8 cellular contexts compared by ENCODE assay signal in the genomic region with DNA sequence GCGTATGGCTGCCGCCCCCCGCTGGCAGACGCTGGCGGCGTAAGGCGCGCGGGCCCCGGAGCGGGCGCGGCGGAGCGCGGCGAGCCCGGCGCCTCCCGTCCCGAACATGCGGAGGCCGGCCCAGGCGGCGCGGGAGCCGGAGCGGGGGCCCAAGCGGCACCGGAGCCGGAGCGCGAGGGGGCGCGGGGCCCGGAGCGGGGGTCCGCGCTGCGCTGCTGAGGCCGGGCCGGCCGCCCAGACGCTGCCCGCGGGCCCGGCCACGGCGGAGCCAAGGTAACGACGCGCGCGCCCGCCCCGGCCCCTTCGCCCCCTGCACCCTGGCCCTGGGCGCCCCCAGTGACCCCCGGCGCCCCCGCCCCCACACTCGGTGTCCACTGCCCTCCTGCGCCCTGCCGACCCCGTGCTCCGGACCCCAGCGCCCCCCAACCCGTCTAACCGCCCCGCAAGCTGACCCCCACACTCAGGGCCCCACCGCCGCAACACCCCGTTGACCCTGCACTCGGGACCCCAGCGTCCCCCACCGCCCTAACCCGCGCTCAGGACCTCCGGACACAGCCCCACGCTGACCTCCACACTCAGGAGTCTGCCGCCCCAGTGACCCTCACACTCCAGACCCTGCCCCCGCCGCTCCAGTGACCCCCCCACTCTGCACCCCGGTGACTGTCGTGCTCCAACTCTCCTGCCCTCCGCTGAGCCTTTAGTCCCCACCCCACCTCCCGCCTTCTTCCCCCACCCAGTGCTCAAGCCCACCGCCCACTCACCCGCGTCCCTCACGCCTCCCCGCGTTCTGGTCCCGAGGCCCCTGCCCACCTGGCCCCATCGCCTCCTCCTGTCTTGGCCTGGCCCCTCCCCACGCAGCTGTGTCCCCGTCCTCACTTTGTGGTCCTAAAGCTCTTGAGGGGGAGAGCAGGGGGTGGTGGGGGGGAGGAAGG. TPM values are rescaled to one million over a fixed set of nuclear protein-coding genes. Genes with fewer than 3 reads are reported as not detected.
DNase-seq lines count a peak whose midpoint lies in the region; ATAC-seq and TF ChIP-seq lines count a peak whose summit lies in the region.

A gene (plus strand): TSS at position 27 of the 932 bp plus-strand sequence. CDS start 28,601 bp downstream, outside the sequence.

- H3K4me1 Mint-ChIP-seq in naive thymus-derived CD4-positive, alpha-beta T cell, result peaks cover 27 to 40% (median 30%) of the 10 kb centered on the region in 7 donors

- H3K4me3 ChIP-seq in GM23248, result peak within 1 kb of the TSS; percentile 96
- H3K4me3 ChIP-seq in SK-N-SH (ENCODE audit: low read depth in 2 of 2, low read length in 1 of 2), result peak within 1 kb of the TSS; percentile 56 to 90
- H3K4me3 ChIP-seq in naive thymus-derived CD4-positive, alpha-beta T cell (ENCODE audit: low read length), result peak within 1 kb of the TSS; percentile 94

- H2AFZ ChIP-seq in GM23248 (peak within 1 kb of the TSS; percentile 70), SK-N-SH (ENCODE audit: low read depth) (peak within 1 kb of the TSS; percentile 52)

- H3K9me3 ChIP-seq in GM23248 (ENCODE audit: low read depth), result no peaks in the 10 kb centered on the region
- H3K9me3 ChIP-seq in SK-N-SH, result no peaks in the 10 kb centered on the region
- H3K9me3 ChIP-seq in naive thymus-derived CD4-positive, alpha-beta T cell (ENCODE audit: control insufficient read depth in 2 of 3, low read length in 3 of 3), result no peaks in the 10 kb centered on the region

- intact Hi-C loops in naive thymus-derived CD4-positive, alpha-beta T cell (cut with micrococcal nuclease), result loop anchor here (1.0 to 2.0 kb wide), 6 partner anchors 12 to 209 kb away; a partner anchor contains a TSS

- H3K4me2 ChIP-seq in GM23248 (ENCODE audit: unreplicated experiment), result peak within 1 kb of the TSS; percentile 94
- peak within 1 kb of the TSS; percentile 97 for H3K4me2 ChIP-seq in SK-N-SH

- no peak for ATAC-seq in naive thymus-derived CD4-positive, alpha-beta T cell

- peaks cover 15% of the 10 kb centered on the region for H3F3A ChIP-seq in GM23248 (ENCODE audit: insufficient read depth)
- H3F3A ChIP-seq in SK-N-SH (replicated peaks; ENCODE audit: insufficient read depth), result peaks cover 15% of the 10 kb centered on the region

- H3K9ac ChIP-seq in GM23248, result peak within 1 kb of the TSS; percentile 98
- peak within 1 kb of the TSS; percentile 87 for H3K9ac ChIP-seq in SK-N-SH

- CTCF ChIA-PET in SK-N-SH (lab: Yijun Ruan, JAX), result interaction anchor here (1.0 to 2.4 kb wide), 8 partner anchors 11 to 375 kb away, joined by 3 to 7 read pairs (median 4); no protein-coding TSS in a partner anchor
- CTCF ChIA-PET in naive thymus-derived CD4-positive, alpha-beta T cell (lab: Charles Lee), result no interaction called here

- peaks cover 0 to 3% (median 0%) of the 10 kb centered on the region in 11 donors for H3K9me3 Mint-ChIP-seq in naive thymus-derived CD4-positive, alpha-beta T cell

- POLR2A ChIA-PET in SK-N-SH (lab: Yijun Ruan, JAX), result no interaction called here
- POLR2A ChIA-PET in naive thymus-derived CD4-positive, alpha-beta T cell (lab: Charles Lee), result interaction anchor here (0.6 to 1.8 kb wide), 8 partner anchors 48 to 672 kb away, joined by 3 to 6 read pairs (median 4); a partner anchor contains a TSS

- peaks cover 52% of the 10 kb centered on the region for H3K79me2 ChIP-seq in GM23248 (ENCODE audit: insufficient read depth)
- H3K79me2 ChIP-seq in SK-N-SH (ENCODE audit: insufficient read depth), result peaks cover 52% of the 10 kb centered on the region

- H3K27me3 ChIP-seq in GM23248 (replicated peaks; ENCODE audit: insufficient read depth), result no peaks in the 10 kb centered on the region
- H3K27me3 ChIP-seq in SK-N-SH (ENCODE audit: insufficient read depth), result no peaks in the 10 kb centered on the region
- H3K27me3 ChIP-seq in naive thymus-derived CD4-positive, alpha-beta T cell (ENCODE audit: control insufficient read depth in 2 of 2, insufficient read depth in 2 of 2, low read length in 2 of 2), result no peaks in the 10 kb centered on the region

- H4K20me1 ChIP-seq in GM23248 (ENCODE audit: insufficient read depth) (no peaks in the 10 kb centered on the region), SK-N-SH (ENCODE audit: insufficient read depth) (peaks cover 39% of the 10 kb centered on the region)

- peaks cover 0 to 13% (median 0%) of the 10 kb centered on the region in 5 donors for H3K36me3 Mint-ChIP-seq in naive thymus-derived CD4-positive, alpha-beta T cell

- TF ChIP-seq EP300 in SK-N-SH (IDR thresholded peaks at IDR 0.05; ENCODE audit: borderline replicate concordance in 1 of 2, low read depth in 1 of 2, low read length in 1 of 2), result no peak

- 1% methylated on average over 15 to 29 of the region's 97 CpGs for WGBS in GM23248 (ENCODE audit: low coverage in 1 of 2, low lambda C conversion rate in 2 of 2, missing lambda C conversion rate in 2 of 2), 2 experiments
- 2% methylated on average over 35 of the region's 97 CpGs for WGBS in SK-N-SH (ENCODE audit: low lambda C conversion rate)

- in situ Hi-C loops in GM23248 (cut with MboI), result no loop called here
- in situ Hi-C loops in endometrial microvascular endothelial cells (cut with HindIII; ENCODE audit: inconsistent ontology term, low pct_unique_long_range_greater_than_20kb, low sequenced_read_pairs), result no loop called here

- H3K36me3 ChIP-seq in GM23248 (ENCODE audit: low read depth) (no peaks in the 10 kb centered on the region), SK-N-SH (replicated peaks in 1 of 2; ENCODE audit: control insufficient read depth in 1 of 2, insufficient read depth in 2 of 2, low read length in 1 of 2) (no peaks in the 10 kb centered on the region)
- H3K36me3 ChIP-seq in naive thymus-derived CD4-positive, alpha-beta T cell (ENCODE audit: control insufficient read depth in 2 of 3, insufficient read depth in 3 of 3, low read length in 3 of 3), result peaks cover 0 to 11% (median 0%) of the 10 kb centered on the region in 3 experiments

- peak within 1 kb of the TSS; percentile 90 to 100 (median 98) for H3K27ac Mint-ChIP-seq in naive thymus-derived CD4-positive, alpha-beta T cell

- H3K4me1 ChIP-seq in GM23248 (ENCODE audit: insufficient read depth) (peaks cover 13% of the 10 kb centered on the region), SK-N-SH (ENCODE audit: control insufficient read depth in 1 of 2, insufficient read depth in 2 of 2, low read depth in 1 of 2, low read length in 1 of 2) (peaks cover 6 to 27% of the 10 kb centered on the region in 2 experiments; a peak in 3 of 4 replicates)
- H3K4me1 ChIP-seq in naive thymus-derived CD4-positive, alpha-beta T cell (ENCODE audit: control insufficient read depth in 2 of 2, insufficient read depth in 2 of 2, low read length in 2 of 2), result peaks cover 21 to 26% of the 10 kb centered on the region in 2 donors

- H3K27ac ChIP-seq in C4-2B, result peak within 1 kb of the TSS; percentile 80
- peak within 1 kb of the TSS; percentile 99 for H3K27ac ChIP-seq in GM23248
- peak within 1 kb of the TSS; percentile 92 to 94 for H3K27ac ChIP-seq in SK-N-SH (ENCODE audit: low read depth in 2 of 2, low read length in 1 of 2)
- peak within 1 kb of the TSS; percentile 98 for H3K27ac ChIP-seq in naive thymus-derived CD4-positive, alpha-beta T cell (ENCODE audit: low read depth, low read length)

- no peak for TF ChIP-seq RAD21 in SK-N-SH (IDR thresholded peaks at IDR 0.05; ENCODE audit: low read length)

- DNase-seq in GM23248, result peak; percentile 37
- DNase-seq in SK-N-SH, result no peak
- peak in 4 of 9 donors; percentile 21 to 49 (median 36) for DNase-seq in naive thymus-derived CD4-positive, alpha-beta T cell
- DNase-seq in NCI-H524 (lab: John Stamatoyannopoulos, UW), result no peak
- DNase-seq in MV-4-11 (lab: John Stamatoyannopoulos, UW), result no peak
- no peak for DNase-seq in NCI-H2081 (lab: John Stamatoyannopoulos, UW)

- peak within 1 kb of the TSS; percentile 91 to 100 (median 96) for H3K4me3 Mint-ChIP-seq in naive thymus-derived CD4-positive, alpha-beta T cell

- no peaks in the 10 kb centered on the region for H3K9me2 ChIP-seq in GM23248 (ENCODE audit: insufficient read depth)
- no peaks in the 10 kb centered on the region for H3K9me2 ChIP-seq in SK-N-SH

- peaks cover 0 to 2% (median 0%) of the 10 kb centered on the region in 5 donors for H3K27me3 Mint-ChIP-seq in naive thymus-derived CD4-positive, alpha-beta T cell

- TF ChIP-seq CTCF in C4-2B (conservative IDR thresholded peaks at IDR 0.05), result no peak; the same call in 1 of the 2 replicates
- TF ChIP-seq CTCF in SK-N-SH (IDR thresholded peaks at IDR 0.05), result no peak

TF ChIP-seq in SK-N-SH, 30 proteins besides CTCF, POLR2A, EP300 and RAD21:
- TF ChIP-seq, protein P1, sequence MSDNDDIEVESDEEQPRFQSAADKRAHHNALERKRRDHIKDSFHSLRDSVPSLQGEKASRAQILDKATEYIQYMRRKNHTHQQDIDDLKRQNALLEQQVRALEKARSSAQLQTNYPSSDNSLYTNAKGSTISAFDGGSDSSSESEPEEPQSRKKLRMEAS (IDR thresholded peaks at IDR 0.05; ENCODE audit: low read depth), result 0 out of 2 replicates have a peak, but pooled peaks have one; percentile 10
- TF ChIP-seq TCF12 (IDR thresholded peaks at IDR 0.05), result no peak
TF ChIP-seq in SK-N-SH: peak in this region for 1.

RNA-seq across cellular contexts. Expression of the gene that starts here (rescaled TPM):
- total RNA-seq in GM23248 (2014; rRNA removed; shearing (Covaris generic)), result 76.6 and 81.4 TPM in 2 replicates
- polyA plus RNA-seq in GM23248 (2016; fragmentation: Nextera tagmentation; extraction: Ambion mirVana) (9.5 and 15.2 TPM in 2 replicates), SK-N-SH (2012; rRNA removed) (77.3 and 79.4 TPM in 2 replicates)
- 24.7 and 43.6 TPM in 2 replicates for polyA plus RNA-seq in SK-N-SH (2012; cell fraction: cytosol; rRNA removed)
- 419 and 425 TPM in 2 replicates for polyA plus RNA-seq in SK-N-SH (2012; cell fraction: nucleus; rRNA removed)
- 63.7 TPM for total RNA-seq in endometrial microvascular endothelial cells (ENCODE audit: inconsistent ontology term)
- total RNA-seq in naive thymus-derived CD4-positive, alpha-beta T cell, result 100 to 1,000 TPM; 109 to 145 (median 117) TPM
- 10 to 100 TPM; 18.1 to 45.3 TPM for polyA plus RNA-seq in naive thymus-derived CD4-positive, alpha-beta T cell
